ENCODE assay signal across 1 cellular context in genomic region chr9:96015876-96016686, GRCh38.
TF ChIP-seq lines count a peak whose summit lies in the region.

No MANE protein-coding gene starts in this region.

TF ChIP-seq in GM12878, 131 proteins besides CTCF, POLR2A, EP300 and RAD21 (continued from another document and continues in another):
- TF ChIP-seq, protein P1, sequence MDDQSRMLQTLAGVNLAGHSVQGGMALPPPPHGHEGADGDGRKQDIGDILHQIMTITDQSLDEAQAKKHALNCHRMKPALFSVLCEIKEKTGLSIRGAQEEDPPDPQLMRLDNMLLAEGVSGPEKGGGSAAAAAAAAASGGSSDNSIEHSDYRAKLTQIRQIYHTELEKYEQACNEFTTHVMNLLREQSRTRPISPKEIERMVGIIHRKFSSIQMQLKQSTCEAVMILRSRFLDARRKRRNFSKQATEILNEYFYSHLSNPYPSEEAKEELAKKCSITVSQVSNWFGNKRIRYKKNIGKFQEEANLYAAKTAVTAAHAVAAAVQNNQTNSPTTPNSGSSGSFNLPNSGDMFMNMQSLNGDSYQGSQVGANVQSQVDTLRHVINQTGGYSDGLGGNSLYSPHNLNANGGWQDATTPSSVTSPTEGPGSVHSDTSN (IDR thresholded peaks at IDR 0.05; ENCODE audit: insufficient replicate concordance, low read depth, low read length): no peak
- TF ChIP-seq LARP7 (IDR thresholded peaks at IDR 0.05): no peak
- no peak for TF ChIP-seq IRF4 (IDR thresholded peaks at IDR 0.05; ENCODE audit: low read depth, low read length)
- TF ChIP-seq FOXK2 (IDR thresholded peaks at IDR 0.05): no peak
- TF ChIP-seq ZNF217 (IDR thresholded peaks at IDR 0.05): no peak
- no peak for TF ChIP-seq USF1 (IDR thresholded peaks at IDR 0.05; ENCODE audit: borderline replicate concordance, extremely low read length, insufficient read depth, low read depth, low read length)
- TF ChIP-seq SRF (IDR thresholded peaks at IDR 0.05; ENCODE audit: low read depth in 2 of 2, low read length in 2 of 2): no peak
- TF ChIP-seq HCFC1 (IDR thresholded peaks at IDR 0.05; ENCODE audit: low read length): no peak
- TF ChIP-seq CBFB (IDR thresholded peaks at IDR 0.05; ENCODE audit: low read depth): peak; percentile 78; the same call in 1 of the 2 replicates
- TF ChIP-seq, protein P2, sequence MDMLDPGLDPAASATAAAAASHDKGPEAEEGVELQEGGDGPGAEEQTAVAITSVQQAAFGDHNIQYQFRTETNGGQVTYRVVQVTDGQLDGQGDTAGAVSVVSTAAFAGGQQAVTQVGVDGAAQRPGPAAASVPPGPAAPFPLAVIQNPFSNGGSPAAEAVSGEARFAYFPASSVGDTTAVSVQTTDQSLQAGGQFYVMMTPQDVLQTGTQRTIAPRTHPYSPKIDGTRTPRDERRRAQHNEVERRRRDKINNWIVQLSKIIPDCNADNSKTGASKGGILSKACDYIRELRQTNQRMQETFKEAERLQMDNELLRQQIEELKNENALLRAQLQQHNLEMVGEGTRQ (IDR thresholded peaks at IDR 0.05; ENCODE audit: borderline replicate concordance, low read depth, low read length): no peak
- no peak for TF ChIP-seq IRF5 (IDR thresholded peaks at IDR 0.05; ENCODE audit: borderline replicate concordance)
- TF ChIP-seq TAF1 (IDR thresholded peaks at IDR 0.05; ENCODE audit: borderline replicate concordance, low read depth, low read length): no peak
- TF ChIP-seq CEBPZ (IDR thresholded peaks at IDR 0.05; ENCODE audit: low read depth, low read length): no peak
- no peak for TF ChIP-seq IRF3 (IDR thresholded peaks at IDR 0.05)
- TF ChIP-seq CHD1 (IDR thresholded peaks at IDR 0.05; ENCODE audit: low read depth, low read length): no peak
- TF ChIP-seq BCLAF1 (IDR thresholded peaks at IDR 0.05): no peak
- no peak for TF ChIP-seq GATAD2B (conservative IDR thresholded peaks at IDR 0.05; ENCODE audit: low read depth)
- TF ChIP-seq SMAD5 (IDR thresholded peaks at IDR 0.05; ENCODE audit: low read depth): no peak
- TF ChIP-seq EED (IDR thresholded peaks at IDR 0.05; ENCODE audit: low read depth): peak; percentile 13; the same call in 1 of the 2 replicates
- TF ChIP-seq ZNF622 (IDR thresholded peaks at IDR 0.05): no peak
- no peak for TF ChIP-seq SPI1 (IDR thresholded peaks at IDR 0.05; ENCODE audit: borderline replicate concordance, insufficient read depth, low read depth, low read length)
- TF ChIP-seq E2F4 (IDR thresholded peaks at IDR 0.05; ENCODE audit: low read depth, low read length): no peak
- TF ChIP-seq SIN3A (IDR thresholded peaks at IDR 0.05; ENCODE audit: low read depth, low read length): no peak
- TF ChIP-seq BCL11A (IDR thresholded peaks at IDR 0.05; ENCODE audit: low read depth, low read length): peak; percentile 73
- no peak for TF ChIP-seq CHD4 (IDR thresholded peaks at IDR 0.05)
- no peak for TF ChIP-seq KDM1A (IDR thresholded peaks at IDR 0.05; ENCODE audit: borderline replicate concordance)
- no peak for TF ChIP-seq NR2C2 (IDR thresholded peaks at IDR 0.05; ENCODE audit: borderline replicate concordance, control insufficient read depth, insufficient read length, low read depth)
- no peak for TF ChIP-seq ZZZ3 (IDR thresholded peaks at IDR 0.05; ENCODE audit: control insufficient read depth, insufficient read length, low read depth)
- TF ChIP-seq SREBF2 (IDR thresholded peaks at IDR 0.05; ENCODE audit: low read length): no peak
- TF ChIP-seq, protein P3, sequence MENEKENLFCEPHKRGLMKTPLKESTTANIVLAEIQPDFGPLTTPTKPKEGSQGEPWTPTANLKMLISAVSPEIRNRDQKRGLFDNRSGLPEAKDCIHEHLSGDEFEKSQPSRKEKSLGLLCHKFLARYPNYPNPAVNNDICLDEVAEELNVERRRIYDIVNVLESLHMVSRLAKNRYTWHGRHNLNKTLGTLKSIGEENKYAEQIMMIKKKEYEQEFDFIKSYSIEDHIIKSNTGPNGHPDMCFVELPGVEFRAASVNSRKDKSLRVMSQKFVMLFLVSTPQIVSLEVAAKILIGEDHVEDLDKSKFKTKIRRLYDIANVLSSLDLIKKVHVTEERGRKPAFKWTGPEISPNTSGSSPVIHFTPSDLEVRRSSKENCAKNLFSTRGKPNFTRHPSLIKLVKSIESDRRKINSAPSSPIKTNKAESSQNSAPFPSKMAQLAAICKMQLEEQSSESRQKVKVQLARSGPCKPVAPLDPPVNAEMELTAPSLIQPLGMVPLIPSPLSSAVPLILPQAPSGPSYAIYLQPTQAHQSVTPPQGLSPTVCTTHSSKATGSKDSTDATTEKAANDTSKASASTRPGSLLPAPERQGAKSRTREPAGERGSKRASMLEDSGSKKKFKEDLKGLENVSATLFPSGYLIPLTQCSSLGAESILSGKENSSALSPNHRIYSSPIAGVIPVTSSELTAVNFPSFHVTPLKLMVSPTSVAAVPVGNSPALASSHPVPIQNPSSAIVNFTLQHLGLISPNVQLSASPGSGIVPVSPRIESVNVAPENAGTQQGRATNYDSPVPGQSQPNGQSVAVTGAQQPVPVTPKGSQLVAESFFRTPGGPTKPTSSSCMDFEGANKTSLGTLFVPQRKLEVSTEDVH (IDR thresholded peaks at IDR 0.05; ENCODE audit: low read depth, partially characterized antibody): no peak
- no peak for TF ChIP-seq MTA3 (IDR thresholded peaks at IDR 0.05; ENCODE audit: borderline replicate concordance, low read length)
- no peak for TF ChIP-seq SUZ12 (IDR thresholded peaks at IDR 0.05; ENCODE audit: unreplicated experiment)
- TF ChIP-seq TBL1XR1 (IDR thresholded peaks at IDR 0.05; ENCODE audit: low read depth, low read length): no peak
- no peak for TF ChIP-seq SMARCA5 (IDR thresholded peaks at IDR 0.05)
- no peak for TF ChIP-seq NKRF (conservative IDR thresholded peaks at IDR 0.05)
- TF ChIP-seq, protein P4, sequence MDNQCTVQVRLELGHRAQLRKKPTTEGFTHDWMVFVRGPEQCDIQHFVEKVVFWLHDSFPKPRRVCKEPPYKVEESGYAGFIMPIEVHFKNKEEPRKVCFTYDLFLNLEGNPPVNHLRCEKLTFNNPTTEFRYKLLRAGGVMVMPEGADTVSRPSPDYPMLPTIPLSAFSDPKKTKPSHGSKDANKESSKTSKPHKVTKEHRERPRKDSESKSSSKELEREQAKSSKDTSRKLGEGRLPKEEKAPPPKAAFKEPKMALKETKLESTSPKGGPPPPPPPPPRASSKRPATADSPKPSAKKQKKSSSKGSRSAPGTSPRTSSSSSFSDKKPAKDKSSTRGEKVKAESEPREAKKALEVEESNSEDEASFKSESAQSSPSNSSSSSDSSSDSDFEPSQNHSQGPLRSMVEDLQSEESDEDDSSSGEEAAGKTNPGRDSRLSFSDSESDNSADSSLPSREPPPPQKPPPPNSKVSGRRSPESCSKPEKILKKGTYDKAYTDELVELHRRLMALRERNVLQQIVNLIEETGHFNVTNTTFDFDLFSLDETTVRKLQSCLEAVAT (IDR thresholded peaks at IDR 0.05): no peak
